ENCODE assay signal across 18 cellular contexts in the genomic region with DNA sequence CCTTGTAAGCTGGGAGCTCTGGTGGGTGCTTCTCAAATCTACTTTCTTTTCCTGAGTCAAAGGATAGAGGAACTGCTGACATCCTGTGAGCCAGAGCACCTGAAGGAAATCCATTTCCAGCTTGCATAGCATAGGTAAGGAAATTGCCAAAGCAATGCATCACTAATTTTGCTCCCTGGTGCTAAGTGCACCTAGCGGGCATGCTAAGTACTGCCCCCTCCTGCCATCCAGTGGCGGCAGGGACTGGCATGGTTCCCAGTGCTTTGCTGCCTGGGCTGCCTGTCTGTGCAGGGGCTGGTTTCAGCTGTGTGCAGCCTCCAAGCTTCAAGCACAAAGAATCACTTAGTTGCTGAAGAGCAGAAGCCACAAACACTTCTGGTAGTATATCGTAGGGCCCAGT.
A peak's percentile ranks its signal among the peaks of the same experiment; 100 is the strongest.
DNase-seq lines count a peak whose midpoint lies in the region; ATAC-seq and TF ChIP-seq lines count a peak whose summit lies in the region.
"Had no signal": no experiment of that assay in that cellular context is flagged by ENCODE, and none has a peak within 500 bp of the region (broad histone marks: within the 10 kb centered on the region; RNA-seq: fewer than 3 reads in every experiment).

No MANE protein-coding gene starts in this region.

- H3K36me3 ChIP-seq in esophagus muscularis mucosa: peaks cover 0 to 7% (median 3%) of the 10 kb centered on the region in 4 donors
- H3K36me3 ChIP-seq: HAP-1, SJSA1 had no signal

- DNase-seq in NCI-H748 (lab: John Stamatoyannopoulos, UW; ENCODE audit: unreplicated experiment) (peak; percentile 22), NCI-H748 treated with DMSO at 0.1 percent for 48 hours (lab: John Stamatoyannopoulos, UW) (no peak), NCI-H2029 treated with DMSO at 0.1 percent for 48 hours (lab: John Stamatoyannopoulos, UW) (peak; percentile 16), esophagus muscularis mucosa (ENCODE audit: extremely low spot score) (peak; percentile 7), putamen (ENCODE audit: low spot score) (peak; percentile 71), CD1c-positive myeloid dendritic cell (ENCODE audit: extremely low spot score) (no peak)
- DNase-seq in stimulated activated CD4-positive, alpha-beta T cell treated with anti-CD3 and anti-CD28 coated beads, Interleukin-2, amount 100 ng/mL, for 48 hours: no peak
- DNase-seq: activated CD4-positive, alpha-beta T cell treated with anti-CD3 and anti-CD28 coated beads for 4 hours; activated T-cell treated with anti-CD3 and anti-CD28 coated beads, Interleukin-2, amount 50 U/mL, for 4 hours; CD4-positive, alpha-beta T cell; EL; MV-4-11; NCI-H226 had no signal

- no peak for TF ChIP-seq EP300 in esophagus muscularis mucosa (IDR thresholded peaks at IDR 0.05)

- intact Hi-C loops in esophagus muscularis mucosa (cut with DNase I): no loop called here

- H3K9me3 ChIP-seq in esophagus muscularis mucosa: peaks cover 0 to 8% (median 0%) of the 10 kb centered on the region in 4 donors
- H3K9me3 ChIP-seq: HAP-1, SJSA1 had no signal

- no peak for TF ChIP-seq POLR2A in esophagus muscularis mucosa (IDR thresholded peaks at IDR 0.05; ENCODE audit: low read depth)

- WGBS in esophagus muscularis mucosa: 90% methylated on average over 2 of the region's 3 CpGs

- no peak for ATAC-seq in GM21786 (IDR thresholded peaks at IDR 0.05; ENCODE audit: unreplicated experiment)
- ATAC-seq: activated T-cell treated with anti-CD3 and anti-CD28 coated beads, Interleukin-2, amount 50 U/mL, for 4 hours; stimulated activated memory B cell treated with anti-CD40 and anti-IgM and Interleukin-4, amounts not matched to agents 10 μg/mL and 1 μg/mL and 100 μg/mL, for 72 hours had no signal

- H3K4me1 ChIP-seq in esophagus muscularis mucosa: no peaks in the 10 kb centered on the region
- H3K4me1 ChIP-seq: HAP-1, SJSA1 had no signal

- no peaks in the 10 kb centered on the region for H3K27me3 ChIP-seq in esophagus muscularis mucosa
- H3K27me3 ChIP-seq: SJSA1 had no signal

- no peak overlapping the region for H3K27ac ChIP-seq in esophagus muscularis mucosa (replicated peaks in 1 of 4)
- H3K27ac ChIP-seq: SJSA1, skin epidermis had no signal

- H3K4me3 ChIP-seq in esophagus muscularis mucosa: no peak overlapping the region
- H3K4me3 ChIP-seq: HAP-1, SJSA1, skin epidermis had no signal

- TF ChIP-seq CTCF in esophagus muscularis mucosa (IDR thresholded peaks at IDR 0.05): no peak

Comparison
In these comparisons a context has a peak if more than half of its experiments do, and no peak if none do; other contexts are left out.
1. DNase-seq: peak in NCI-H748 (single experiment), NCI-H2029 treated with DMSO at 0.1 percent for 48 hours (single experiment), esophagus muscularis mucosa (single experiment) and putamen (single experiment); none in NCI-H748 treated with DMSO at 0.1 percent for 48 hours (single experiment), stimulated activated CD4-positive, alpha-beta T cell treated with anti-CD3 and anti-CD28 coated beads, Interleukin-2, amount 100 ng/mL, for 48 hours (0 of 2) and CD1c-positive myeloid dendritic cell (single experiment).